Comparison of ENCODE assay signal across 10 cellular contexts in the genomic region with DNA sequence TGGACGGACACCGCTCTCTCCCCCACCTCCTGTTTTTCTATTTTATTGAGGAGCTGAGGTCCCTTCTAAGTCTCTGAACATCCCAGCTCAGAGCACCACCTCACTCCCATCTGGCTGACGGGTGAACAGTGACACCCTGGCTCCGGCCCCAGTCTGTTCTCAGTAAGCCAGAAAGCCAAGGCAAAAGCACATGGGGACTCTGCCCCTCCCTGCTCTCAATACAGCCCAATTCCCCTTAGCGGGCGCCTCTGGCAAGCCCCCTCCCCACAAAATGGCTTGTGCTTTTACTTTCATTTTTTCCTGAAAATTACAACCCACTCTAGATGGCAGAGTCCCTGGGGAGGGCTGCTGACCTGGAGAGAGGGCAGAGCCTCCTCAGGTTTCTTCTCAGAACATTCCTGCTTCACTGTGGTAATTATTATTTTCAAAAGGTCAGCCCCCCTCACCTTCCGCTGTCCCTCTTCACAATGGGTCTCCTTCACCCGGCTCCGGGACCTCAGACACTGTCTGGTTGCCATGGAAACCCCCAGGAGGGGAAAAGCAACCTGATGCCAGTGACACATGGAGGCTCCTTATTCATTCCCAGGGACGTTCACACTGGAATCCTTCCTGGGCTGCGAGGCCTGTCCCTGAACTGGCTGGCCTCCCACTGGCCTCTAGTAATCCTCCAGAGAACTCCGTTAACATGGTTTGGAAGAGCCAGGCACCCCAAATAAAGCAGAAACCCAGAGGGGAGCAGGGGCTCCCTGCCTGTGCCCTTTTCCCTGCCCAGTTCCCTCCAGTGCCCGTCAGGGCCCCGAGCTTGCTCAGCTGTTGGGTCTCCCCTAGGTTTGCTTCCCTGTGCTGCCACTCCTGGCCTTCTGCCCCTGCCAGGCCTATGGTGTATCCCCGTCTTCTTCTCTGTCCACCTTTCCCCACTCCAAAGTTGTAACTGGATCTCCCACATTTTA. TPM values are rescaled to one million over a fixed set of nuclear protein-coding genes. Genes with fewer than 3 reads are reported as not detected.
DNase-seq lines count a peak whose midpoint lies in the region; ATAC-seq and TF ChIP-seq lines count a peak whose summit lies in the region.
"Had no signal": no experiment of that assay in that cellular context is flagged by ENCODE, and none has a peak within 500 bp of the region (broad histone marks: within the 10 kb centered on the region; RNA-seq: fewer than 3 reads in every experiment).

No MANE protein-coding gene starts in this region.

- CTCF ChIA-PET in AG04450 (lab: Charles Lee) = interaction anchor here (1.3 kb wide), 1 partner anchor 25 kb away, joined by 6 read pairs; a partner anchor contains a TSS

- in situ Hi-C loops in brain microvascular endothelial cell (cut with HindIII; ENCODE audit: low pct_ligation_motif_present, low sequenced_read_pairs) = no loop called here

- no peak for ATAC-seq in HG03196 (IDR thresholded peaks at IDR 0.05; ENCODE audit: unreplicated experiment)
- no peak for ATAC-seq in HG03025 (IDR thresholded peaks at IDR 0.05; ENCODE audit: low FRiP score, unreplicated experiment)

- POLR2A ChIA-PET in AG04450 (lab: Yijun Ruan, JAX) = no interaction called here

- no peak overlapping the region for H3K9ac ChIP-seq in adipocyte (ENCODE audit: low read length)

- H3K9me3 ChIP-seq in AG04450 (ENCODE audit: control insufficient read depth, insufficient read depth, low read length) (no peaks in the 10 kb centered on the region; the same call in 1 of the 2 replicates), adipocyte (ENCODE audit: control insufficient read depth, low read length) (no peaks in the 10 kb centered on the region)
- H3K9me3 ChIP-seq: testis had no signal

- H3K4me1 ChIP-seq in adipocyte (ENCODE audit: control insufficient read depth, insufficient read depth, low read length) = no peaks in the 10 kb centered on the region

- DNase-seq in AG04450 (ENCODE audit: low read depth, low spot score) = no peak
- DNase-seq in GM03348 (ENCODE audit: low spot score) = peak; percentile 36
- peak; percentile 8 for DNase-seq in adipocyte (ENCODE audit: low read depth)
- peak; percentile 15 for DNase-seq in medulla oblongata (ENCODE audit: extremely low spot score)
- no peak for DNase-seq in GM19238 (ENCODE audit: insufficient read length, low spot score)
- no peak for DNase-seq in brain microvascular endothelial cell
- DNase-seq: CD4-positive, alpha-beta memory T cell; testis had no signal

- no peak for TF ChIP-seq CTCF in AG04450 (IDR thresholded peaks at IDR 0.05; ENCODE audit: low read depth, low read length)
- no peak for TF ChIP-seq CTCF in brain microvascular endothelial cell (IDR thresholded peaks at IDR 0.05; ENCODE audit: low read depth, low read length, missing control alignments)

- H3K27me3 ChIP-seq in AG04450 (ENCODE audit: control insufficient read depth, insufficient read depth, low read length) (peaks cover 21% of the 10 kb centered on the region), adipocyte (replicated peaks; ENCODE audit: control insufficient read depth, insufficient read depth, low read length) (peaks cover 41% of the 10 kb centered on the region), brain microvascular endothelial cell (replicated peaks) (no peaks in the 10 kb centered on the region)
- H3K27me3 ChIP-seq: testis had no signal

- no peaks in the 10 kb centered on the region for H3K36me3 ChIP-seq in adipocyte (ENCODE audit: control insufficient read depth, insufficient read depth, low read length, severe bottlenecking)
- no peaks in the 10 kb centered on the region for H3K36me3 ChIP-seq in brain microvascular endothelial cell (replicated peaks)

- H3K27ac ChIP-seq in AG04450 (ENCODE audit: low read depth, low read length) (no peak overlapping the region), brain microvascular endothelial cell (no peak overlapping the region)
- H3K27ac ChIP-seq: testis had no signal

- H3K4me3 ChIP-seq in AG04450 (ENCODE audit: low read depth, low read length) (peak overlapping the region; percentile 27; the same call in 1 of the 2 replicates), adipocyte (ENCODE audit: low read length) (no peak overlapping the region), brain microvascular endothelial cell (ENCODE audit: low read depth, low read length) (no peak overlapping the region)
- H3K4me3 ChIP-seq: testis had no signal

RNA-seq across cellular contexts. Expression of a gene that starts 15.9 kb away (rescaled TPM):
- polyA plus RNA-seq in AG04450 (2011; rRNA removed) = not detected in 2 replicates
- not detected in 2 replicates for polyA minus RNA-seq in AG04450 (2011; rRNA and poly(A)+ RNA removed)
- polyA plus RNA-seq: CD4-positive, alpha-beta memory T cell had no signal

RNA-seq across cellular contexts. Expression of a gene that starts 25.0 kb away (rescaled TPM):
- polyA plus RNA-seq in AG04450 (2011; rRNA removed) = 93.7 and 96.3 TPM in 2 replicates
- 66.1 and 66.9 TPM in 2 replicates for polyA minus RNA-seq in AG04450 (2011; rRNA and poly(A)+ RNA removed)

Comparison
In these comparisons a context has a peak if more than half of its experiments do, and no peak if none do; other contexts are left out.
1. DNase-seq: peak in GM03348 (single experiment), adipocyte (single experiment) and medulla oblongata (single experiment); none in AG04450 (single experiment), GM19238 (single experiment) and brain microvascular endothelial cell (single experiment).